In genomic region chr1:181088079-181089016, GRCh38 we compare ENCODE assay signal across 8 cellular contexts. TPM values are rescaled to one million over a fixed set of nuclear protein-coding genes. Genes with fewer than 3 reads are reported as not detected.
DNase-seq lines count a peak whose midpoint lies in the region; ATAC-seq and TF ChIP-seq lines count a peak whose summit lies in the region.

IER5 (plus strand) TSS chr1:181088700; CDS start chr1:181088903, 203 bp downstream.

- peaks cover 36% of the 10 kb centered on the region for H3K27me3 ChIP-seq in iPS-18a (ENCODE audit: control insufficient read depth, insufficient read depth, low read length)
- no peaks in the 10 kb centered on the region for H3K27me3 ChIP-seq in skeletal muscle tissue (ENCODE audit: control insufficient read depth in 3 of 3, insufficient read depth in 3 of 3, low read length in 3 of 3)

- ATAC-seq in GM18909 (IDR thresholded peaks at IDR 0.05; ENCODE audit: poor library complexity, unreplicated experiment) = peak; percentile 77
- peak; percentile 78 for ATAC-seq in HG03159 (IDR thresholded peaks at IDR 0.05; ENCODE audit: unreplicated experiment)

- H3K4me3 ChIP-seq in iPS-18a (ENCODE audit: low read length) (peak within 1 kb of the TSS; percentile 78), skeletal muscle tissue (ENCODE audit: low read length in 3 of 3) (peak within 1 kb of the TSS; percentile 86 to 98 (median 96))

- H3K4me1 ChIP-seq in iPS-18a (ENCODE audit: control insufficient read depth, low read depth, low read length) = peaks cover 16% of the 10 kb centered on the region
- H3K4me1 ChIP-seq in skeletal muscle tissue (ENCODE audit: control insufficient read depth in 3 of 3, insufficient read depth in 3 of 3, low read length in 3 of 3) = peaks cover 28 to 40% (median 29%) of the 10 kb centered on the region in 3 donors

- H3K9me3 ChIP-seq in iPS-18a (ENCODE audit: control insufficient read depth, low read depth, low read length) (no peaks in the 10 kb centered on the region), skeletal muscle tissue (ENCODE audit: control insufficient read depth in 3 of 3, low read length in 3 of 3) (no peaks in the 10 kb centered on the region)

- DNase-seq in AG08395 (ENCODE audit: low spot score) = peak; percentile 94
- DNase-seq in NCI-H2227 (lab: John Stamatoyannopoulos, UW; ENCODE audit: unreplicated experiment) = peak; percentile 98
- peak; percentile 93 to 99 for DNase-seq in T47D (ENCODE audit: low read depth in 1 of 2, low spot score in 1 of 2)

- TF ChIP-seq CTCF in VCaP (conservative IDR thresholded peaks at IDR 0.05) = no peak

- H3K36me3 ChIP-seq in iPS-18a (ENCODE audit: control insufficient read depth, low read depth, low read length) (no peaks in the 10 kb centered on the region), skeletal muscle tissue (ENCODE audit: control insufficient read depth in 3 of 3, insufficient read depth in 3 of 3, low read length in 3 of 3) (peaks cover 0 to 2% (median 0%) of the 10 kb centered on the region in 3 donors)

- in situ Hi-C loops in T47D (cut with HindIII; ENCODE audit: low pct_unique_long_range_greater_than_20kb, low sequenced_read_pairs) = no loop called here

- H3K27ac ChIP-seq in VCaP = peak within 1 kb of the TSS; percentile 52
- no peak within 1 kb of the TSS for H3K27ac ChIP-seq in iPS-18a (ENCODE audit: low read length)
- H3K27ac ChIP-seq in skeletal muscle tissue (ENCODE audit: low read depth, low read length) = peak within 1 kb of the TSS; percentile 92

- H3K9ac ChIP-seq in iPS-18a (ENCODE audit: low read length) = peak within 1 kb of the TSS; percentile 26
- peak within 1 kb of the TSS; percentile 84 to 96 (median 92) for H3K9ac ChIP-seq in skeletal muscle tissue (ENCODE audit: low read depth in 1 of 3, low read length in 3 of 3)

RNA-seq across cellular contexts. Expression of gene IER5, which starts in this region (rescaled TPM):
- total RNA-seq in skeletal muscle tissue = 11.0 TPM
